10 cellular contexts compared by ENCODE assay signal in the genomic region with DNA sequence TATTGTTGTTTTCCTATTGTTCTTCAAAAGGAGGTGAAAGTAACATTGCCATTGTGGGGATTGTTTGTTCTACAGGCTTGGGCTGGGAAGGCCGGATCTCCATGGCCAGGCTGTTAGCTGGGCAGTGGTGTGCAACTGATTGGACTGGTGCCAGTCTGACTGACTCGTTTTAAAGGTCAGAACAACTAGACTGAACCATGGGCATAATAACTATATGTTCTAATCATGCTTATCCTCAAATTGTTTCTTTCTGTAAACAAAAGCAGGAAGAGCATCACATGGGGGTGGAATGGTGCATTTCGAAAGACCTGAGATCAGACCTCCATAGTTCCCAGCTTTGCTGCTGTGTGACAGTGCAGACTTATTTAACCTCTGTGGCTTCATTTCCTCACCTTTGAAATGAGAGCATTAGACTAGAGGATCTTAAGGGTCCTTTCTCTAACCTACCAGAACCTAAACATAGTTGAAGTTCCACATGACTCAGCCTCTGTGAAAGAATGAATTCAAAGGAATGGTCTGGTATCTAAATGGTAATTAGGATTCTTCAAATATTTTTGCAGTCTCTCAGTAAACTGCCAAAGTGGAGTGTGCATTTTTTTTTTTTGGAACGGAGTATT.
A peak's percentile ranks its signal among the peaks of the same experiment; 100 is the strongest.
DNase-seq lines count a peak whose midpoint lies in the region; ATAC-seq, FAIRE-seq and TF ChIP-seq lines count a peak whose summit lies in the region.
"Had no signal": no experiment of that assay in that cellular context is flagged by ENCODE, and none has a peak within 500 bp of the region (broad histone marks: within the 10 kb centered on the region; RNA-seq: fewer than 3 reads in every experiment).

No MANE protein-coding gene starts in this region.

- intact Hi-C loops in kidney (cut with DNase I), result no loop called here

- ATAC-seq in GM21390 (IDR thresholded peaks at IDR 0.05; ENCODE audit: unreplicated experiment), result no peak

- peaks cover 11 to 20% of the 10 kb centered on the region in 2 donors for H3K4me1 ChIP-seq in kidney (ENCODE audit: control insufficient read depth in 1 of 2, insufficient read depth in 1 of 2, low read depth in 1 of 2, low read length in 2 of 2)

- no peaks in the 10 kb centered on the region for H3K36me3 ChIP-seq in kidney (ENCODE audit: control insufficient read depth in 1 of 2, insufficient read depth in 2 of 2, low read length in 2 of 2)

- H3K9me3 ChIP-seq in kidney (ENCODE audit: control insufficient read depth in 1 of 2, low read length in 2 of 2), result no peaks in the 10 kb centered on the region

- no peak overlapping the region for H3K4me3 ChIP-seq in kidney (ENCODE audit: low read length in 2 of 2)

- no peak for TF ChIP-seq POLR2A in H54 (IDR thresholded peaks at IDR 0.05; ENCODE audit: low read depth, low read length)

- TF ChIP-seq CTCF in VCaP (conservative IDR thresholded peaks at IDR 0.05), result no peak
- TF ChIP-seq CTCF in kidney (IDR thresholded peaks at IDR 0.05; ENCODE audit: borderline replicate concordance, extremely low read depth, insufficient read depth), result no peak

- DNase-seq in 8988T (peak; percentile 16), H54 (ENCODE audit: insufficient read length, low spot score) (peak; percentile 24), kidney (peak; percentile 79), NOMO-1 treated with DMSO at 0.1 percent for 48 hours (lab: John Stamatoyannopoulos, UW; ENCODE audit: unreplicated experiment) (no peak), putamen (ENCODE audit: low spot score) (no peak)
- no peak for DNase-seq in activated naive CD4-positive, alpha-beta T cell treated with anti-CD3 and anti-CD28 coated beads, Interleukin-2, amount 50 U/mL, for 16 hours
- DNase-seq: activated CD4-positive, alpha-beta T cell treated with anti-CD3 and anti-CD28 coated beads, Interleukin-2, amount 10 ng/mL, durations not matched to agents 24 days and 14 days; DMS79 treated with DMSO at 0.1 percent for 48 hours had no signal

- peak overlapping the region; percentile 75 for H3K27ac ChIP-seq in VCaP
- H3K27ac ChIP-seq in kidney (ENCODE audit: low read depth in 2 of 2, low read length in 2 of 2), result peak overlapping the region; percentile 36 to 74

- no peak overlapping the region for H3K9ac ChIP-seq in kidney (ENCODE audit: low read length in 2 of 2)

- FAIRE-seq in H54 (lab: Jason Lieb, UNC) (peak; percentile 15), kidney (lab: Jason Lieb, UNC) (peak; percentile 8)

Comparison
In these comparisons a context has a peak if more than half of its experiments do, and no peak if none do; other contexts are left out.
1. DNase-seq: peak in 8988T (single experiment), H54 (single experiment) and kidney (single experiment); none in NOMO-1 treated with DMSO at 0.1 percent for 48 hours (single experiment), activated naive CD4-positive, alpha-beta T cell treated with anti-CD3 and anti-CD28 coated beads, Interleukin-2, amount 50 U/mL, for 16 hours (single experiment) and putamen (single experiment).